11 cellular contexts compared by ENCODE assay signal in the genomic region with DNA sequence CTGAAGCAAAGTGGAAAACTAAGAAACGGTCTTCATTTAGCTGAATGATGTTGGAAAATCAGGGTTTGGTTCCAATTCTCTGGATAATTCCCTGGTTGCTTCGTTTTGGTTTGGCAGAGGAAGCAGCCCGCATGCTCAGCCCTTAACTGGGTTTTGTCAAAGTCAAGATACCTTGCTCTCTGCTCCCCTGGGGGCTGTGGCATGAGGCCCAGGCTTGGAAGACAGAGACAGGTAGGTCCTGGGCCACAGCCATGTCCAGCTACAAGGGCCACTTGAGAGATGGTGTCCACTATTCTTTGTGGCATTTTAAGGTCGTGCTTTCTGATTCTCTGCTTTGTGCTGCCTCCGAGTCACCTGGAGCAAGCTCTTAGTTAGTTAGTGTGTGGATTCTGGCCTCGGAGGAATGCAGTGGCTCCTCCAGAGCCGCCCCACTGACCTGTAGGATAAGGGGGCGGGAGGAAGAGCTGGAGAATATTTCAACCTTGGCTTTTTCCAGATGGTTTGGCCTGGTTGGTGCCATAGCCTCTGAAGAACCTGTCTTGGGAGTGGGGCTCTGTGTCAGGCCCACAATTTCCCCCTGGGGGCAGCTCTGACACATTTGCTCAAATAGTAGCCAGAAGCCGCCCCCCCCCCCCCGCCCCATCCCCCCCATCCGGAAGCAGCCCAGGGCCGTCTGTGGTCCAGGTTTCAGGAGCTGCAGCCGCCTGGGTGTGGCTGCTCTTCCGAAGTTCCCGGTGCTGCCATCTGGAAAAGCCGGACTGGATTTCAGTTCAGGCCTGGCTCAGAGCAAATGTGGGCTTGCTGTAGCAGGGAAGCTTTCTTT.
DNase-seq lines count a peak whose midpoint lies in the region; ATAC-seq, FAIRE-seq and TF ChIP-seq lines count a peak whose summit lies in the region.
"Had no signal": no experiment of that assay in that cellular context is flagged by ENCODE, and none has a peak within 500 bp of the region (broad histone marks: within the 10 kb centered on the region; RNA-seq: fewer than 3 reads in every experiment).

No MANE protein-coding gene starts in this region.

- H2AFZ ChIP-seq in K562 (ENCODE audit: low read depth, low read length) (no peak overlapping the region), osteoblast (ENCODE audit: low read length) (no peak overlapping the region)

- in situ Hi-C loops in K562 (cut with MboI): no loop called here

- H3K4me1 ChIP-seq in K562 (replicated peaks in 1 of 2; ENCODE audit: control insufficient read depth in 2 of 2, insufficient read depth in 2 of 2, low read length in 2 of 2) (no peaks in the 10 kb centered on the region), osteoblast (ENCODE audit: insufficient read depth, low read length) (peaks cover 26% of the 10 kb centered on the region)

- H3K79me2 ChIP-seq in K562 (ENCODE audit: control insufficient read depth, insufficient read depth, low read length): no peaks in the 10 kb centered on the region
- peaks cover 18% of the 10 kb centered on the region for H3K79me2 ChIP-seq in osteoblast (ENCODE audit: insufficient read depth, low read length)

- no TSS peak for BruUV-seq in K562 (replicated peaks; lab: Mats Ljungman, UMichigan)

- POLR2A ChIA-PET in K562 (lab: Yijun Ruan, JAX): interaction anchor here (0.6 kb wide), 1 partner anchor 28 kb away, joined by 3 read pairs; no protein-coding TSS in a partner anchor

- no peak for TF ChIP-seq RAD21 in K562 (CRISPR knock-in tag; conservative IDR thresholded peaks at IDR 0.05 in 1 of 2, IDR thresholded peaks at IDR 0.05 in 1 of 2)

- no peak for TF ChIP-seq EP300 in K562 (IDR thresholded peaks at IDR 0.05; ENCODE audit: low read length)

- TF ChIP-seq CTCF in K562 (IDR thresholded peaks at IDR 0.05 in 2 of 3, conservative IDR thresholded peaks at IDR 0.05 in 1 of 3; ENCODE audit: insufficient read depth in 2 of 3, low read depth in 1 of 3, low read length in 3 of 3) (no peak), osteoblast (IDR thresholded peaks at IDR 0.05; ENCODE audit: extremely low read depth, low read depth, low read length) (no peak)

- no peak overlapping the region for H3K27ac ChIP-seq in K562 (ENCODE audit: extremely low read depth, low read depth, low read length)
- no peak overlapping the region for H3K27ac ChIP-seq in osteoblast (ENCODE audit: low read depth, low read length)

- H3K4me3 ChIP-seq in K562 (no peak overlapping the region), osteoblast (ENCODE audit: insufficient read depth, low read length) (no peak overlapping the region)

- H3K9ac ChIP-seq in K562 (ENCODE audit: insufficient read depth in 1 of 2, low read depth in 2 of 2, low read length in 2 of 2): no peak overlapping the region

- H3K9me3 ChIP-seq in K562 (replicated peaks; ENCODE audit: control insufficient read depth, insufficient read depth, low read depth, low read length): no peaks in the 10 kb centered on the region
- no peaks in the 10 kb centered on the region for H3K9me3 ChIP-seq in osteoblast (ENCODE audit: low read depth, low read length)

- no peak for ATAC-seq in K562
- no peak for ATAC-seq in HG02840 (IDR thresholded peaks at IDR 0.05; ENCODE audit: low FRiP score, unreplicated experiment)

- H4K20me1 ChIP-seq in K562 (replicated peaks; ENCODE audit: control insufficient read depth, insufficient read depth, low read length): no peaks in the 10 kb centered on the region
- no peaks in the 10 kb centered on the region for H4K20me1 ChIP-seq in osteoblast (ENCODE audit: insufficient read depth, low read length)

- CTCF ChIA-PET in K562 (lab: Yijun Ruan, JAX; ENCODE audit: low intra/inter-chr PET ratio): no interaction called here

- H3K36me3 ChIP-seq in K562 (ENCODE audit: control insufficient read depth, insufficient read depth, low read length) (no peaks in the 10 kb centered on the region), osteoblast (ENCODE audit: insufficient read depth, low read length) (no peaks in the 10 kb centered on the region)

- TF ChIP-seq POLR2A in K562 (conservative IDR thresholded peaks at IDR 0.05): no peak

- H3K4me2 ChIP-seq in K562 (ENCODE audit: insufficient read depth, low read length): no peak overlapping the region
- no peak overlapping the region for H3K4me2 ChIP-seq in osteoblast (ENCODE audit: insufficient read depth, low read length)

- peak; percentile 40 for DNase-seq in NCI-H345 (lab: John Stamatoyannopoulos, UW)
- no peak for DNase-seq in NCI-H345 treated with DMSO at 0.1 percent for 48 hours (lab: John Stamatoyannopoulos, UW; ENCODE audit: unreplicated experiment)
- DNase-seq in NCI-H1105 treated with DMSO at 0.1 percent for 48 hours (lab: John Stamatoyannopoulos, UW): peak; percentile 42
- peak; percentile 1 to 11 (median 9) for DNase-seq in K562 (ENCODE audit: extremely low read depth in 1 of 4, low spot score in 3 of 4)
- DNase-seq in osteoblast (ENCODE audit: insufficient read length, low spot score, missing footprints): peak; percentile 65
- no peak for DNase-seq in mucosa of gallbladder (ENCODE audit: low spot score)
- no peak for DNase-seq in stimulated activated CD4-positive, alpha-beta T cell treated with anti-CD3 and anti-CD28 coated beads, Interleukin-2, amount 100 ng/mL, for 48 hours
- DNase-seq: erythroblast; NCI-H2029 treated with DMSO at 0.1 percent for 48 hours; stimulated activated CD4-positive, alpha-beta T cell treated with anti-CD3 and anti-CD28 coated beads, Interleukin-4, amount 100 ng/mL, for 24 hours had no signal

- intact Hi-C loops in K562 (cut with micrococcal nuclease): no loop called here

- H3K9me1 ChIP-seq in K562 (ENCODE audit: control insufficient read depth, insufficient read depth, low read length): no peaks in the 10 kb centered on the region

- WGBS in K562 (ENCODE audit: insufficient coverage, low coverage, missing lambda C conversion rate): 2% methylated on average over 5 of the region's 16 CpGs

- FAIRE-seq in K562 (lab: Jason Lieb, UNC): no peak

- H3K27me3 ChIP-seq in K562 (ENCODE audit: control insufficient read depth in 2 of 2, insufficient read depth in 2 of 2, low read length in 2 of 2) (peaks cover 0 to 5% of the 10 kb centered on the region in 2 experiments; a peak in 1 of 5 replicates), osteoblast (ENCODE audit: insufficient read depth, low read length) (no peaks in the 10 kb centered on the region)

TF ChIP-seq in K562, 482 proteins besides CTCF, POLR2A, EP300 and RAD21 (continues in another document):
- TF ChIP-seq TCF7L2 (IDR thresholded peaks at IDR 0.05; ENCODE audit: low read depth, low read length) (no peak), RERE (CRISPR knock-in tag; IDR thresholded peaks at IDR 0.05; ENCODE audit: borderline replicate concordance) (no peak), PHF21A (IDR thresholded peaks at IDR 0.05; ENCODE audit: borderline replicate concordance, low read depth) (no peak), ZNF124 (CRISPR knock-in tag; IDR thresholded peaks at IDR 0.05) (no peak)

Comparison
In these comparisons a context has a peak if more than half of its experiments do, and no peak if none do; other contexts are left out.
1. DNase-seq: peak in NCI-H345 (single experiment), NCI-H1105 treated with DMSO at 0.1 percent for 48 hours (single experiment), K562 (4 of 4) and osteoblast (single experiment); none in NCI-H345 treated with DMSO at 0.1 percent for 48 hours (single experiment), mucosa of gallbladder (single experiment) and stimulated activated CD4-positive, alpha-beta T cell treated with anti-CD3 and anti-CD28 coated beads, Interleukin-2, amount 100 ng/mL, for 48 hours (0 of 2).